1 cellular context compared by ENCODE assay signal in the genomic region with DNA sequence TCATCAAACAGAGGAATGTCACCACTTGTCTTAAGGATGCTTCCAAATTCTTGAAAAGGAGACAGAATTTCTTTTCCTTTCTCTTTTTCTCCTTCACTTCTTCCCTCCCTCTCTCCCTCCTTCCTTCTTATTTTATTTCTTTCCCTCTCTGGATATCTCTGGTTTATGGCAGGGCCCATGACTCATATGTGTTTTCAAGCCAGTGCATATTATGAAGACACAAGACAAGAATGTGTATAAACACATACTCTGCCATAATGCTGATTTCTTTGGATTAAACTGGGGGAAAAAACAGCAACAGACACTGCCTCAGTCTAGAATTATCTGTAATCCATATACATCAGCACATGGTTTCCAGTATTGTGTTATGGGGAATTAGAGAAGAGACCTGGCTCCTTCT.
TF ChIP-seq lines count a peak whose summit lies in the region.

No MANE protein-coding gene starts in this region.

TF ChIP-seq in WTC11, 78 proteins besides CTCF, POLR2A, EP300 and RAD21 (continued from another document):
- no peak for TF ChIP-seq OVOL2 (CRISPR knock-in tag; IDR thresholded peaks at IDR 0.05; ENCODE audit: borderline replicate concordance)
